In genomic region chr19:9641810-9642209, GRCh38 we compare ENCODE assay signal across 22 cellular contexts.
"Had no signal": no experiment of that assay in that cellular context is flagged by ENCODE, and none has a peak within 500 bp of the region (broad histone marks: within the 10 kb centered on the region; RNA-seq: fewer than 3 reads in every experiment).

No MANE protein-coding gene starts in this region.

- H3K9ac ChIP-seq: neural progenitor cell had no signal

- H3K4me3 Mint-ChIP-seq: dendritic cell treated with granulocyte-macrophage colony-stimulating factor and Interleukin-4, amounts not matched to agents 40 ng/mL and 50 ng/mL, for 4 days; effector memory CD8-positive, alpha-beta T cell; natural killer cell treated with Interleukin-12 subunit alpha and Interleukin-12 subunit beta and Interleukin-15 and Interleukin-18, amount 100 ng/mL, for 72 hours; neural progenitor cell had no signal

- H3K36me3 ChIP-seq: neural progenitor cell, ovary, right atrium auricular region had no signal

- H3K27me3 ChIP-seq: foreskin keratinocyte, hepatocyte, neural progenitor cell, ovary, right atrium auricular region, testis, tibial nerve, upper lobe of right lung, vagina had no signal

- H3K4me3 ChIP-seq: hepatocyte, lung, neural progenitor cell, ovary, right atrium auricular region, smooth muscle cell, testis, tibial nerve, upper lobe of right lung, vagina had no signal

- H3K4me2 ChIP-seq: hepatocyte, neural progenitor cell, smooth muscle cell had no signal

- H3K79me2 ChIP-seq: hepatocyte had no signal

- H3K9me3 ChIP-seq: right atrium auricular region, testis, upper lobe of right lung, vagina had no signal

- H3K27me3 Mint-ChIP-seq: dendritic cell treated with granulocyte-macrophage colony-stimulating factor and Interleukin-4, amounts not matched to agents 40 ng/mL and 50 ng/mL, for 4 days; effector memory CD8-positive, alpha-beta T cell; natural killer cell treated with Interleukin-12 subunit alpha and Interleukin-12 subunit beta and Interleukin-15 and Interleukin-18, amount 100 ng/mL, for 72 hours had no signal

- DNase-seq: effector memory CD8-positive, alpha-beta T cell; foreskin keratinocyte; kidney; left cardiac atrium; left ventricle myocardium superior; mesenchymal stem cell; midbrain; nucleus accumbens; ovary; stimulated activated CD4-positive, alpha-beta T cell treated with anti-CD3 and anti-CD28 coated beads, Interleukin-2, amount 100 ng/mL, for 48 hours; stimulated activated naive CD4-positive, alpha-beta T cell treated with Interleukin-2 at 50 U/mL for 16 hours; testis; upper lobe of right lung had no signal

- H2AFZ ChIP-seq: hepatocyte, neural progenitor cell had no signal

- H3K4me1 Mint-ChIP-seq: neural progenitor cell had no signal

- H3K4me1 ChIP-seq: foreskin keratinocyte, neural progenitor cell, right atrium auricular region, testis, tibial nerve, upper lobe of right lung, vagina had no signal

- H3K27ac Mint-ChIP-seq: dendritic cell treated with granulocyte-macrophage colony-stimulating factor and Interleukin-4, amounts not matched to agents 40 ng/mL and 50 ng/mL, for 4 days; natural killer cell treated with Interleukin-12 subunit alpha and Interleukin-12 subunit beta and Interleukin-15 and Interleukin-18, amount 100 ng/mL, for 72 hours; neural progenitor cell had no signal

- H3K27ac ChIP-seq: foreskin keratinocyte, hepatocyte, neural progenitor cell, ovary, right atrium auricular region, testis, tibial nerve, upper lobe of right lung, vagina had no signal

- FAIRE-seq: kidney had no signal

- H3K9me3 Mint-ChIP-seq: neural progenitor cell had no signal

- ATAC-seq: effector memory CD8-positive, alpha-beta T cell; foreskin keratinocyte; left cardiac atrium; left ventricle myocardium superior; natural killer cell treated with Interleukin-12 subunit alpha and Interleukin-12 subunit beta and Interleukin-15 and Interleukin-18, amount 100 ng/mL, for 72 hours; upper lobe of right lung had no signal
